Comparison of ENCODE assay signal across 10 cellular contexts in genomic region chr3:15102256-15102655, GRCh38. TPM values are rescaled to one million over a fixed set of nuclear protein-coding genes. Genes with fewer than 3 reads are reported as not detected.
A peak's percentile ranks its signal among the peaks of the same experiment; 100 is the strongest.
DNase-seq lines count a peak whose midpoint lies in the region; ATAC-seq and TF ChIP-seq lines count a peak whose summit lies in the region.
"Had no signal": no experiment of that assay in that cellular context is flagged by ENCODE, and none has a peak within 500 bp of the region (broad histone marks: within the 10 kb centered on the region; RNA-seq: fewer than 3 reads in every experiment).

No MANE protein-coding gene starts in this region.

- ATAC-seq in GM21786 (IDR thresholded peaks at IDR 0.05; ENCODE audit: unreplicated experiment) = no peak
- ATAC-seq in HG02981 (IDR thresholded peaks at IDR 0.05; ENCODE audit: unreplicated experiment) = no peak
- ATAC-seq: activated CD8-positive, alpha-beta T cell treated with anti-CD3 and anti-CD28 coated beads for 36 hours had no signal

- H3K4me1 Mint-ChIP-seq in brain = peaks cover 35% of the 10 kb centered on the region
- peaks cover 40% of the 10 kb centered on the region for H3K4me1 Mint-ChIP-seq in activated CD4-positive, alpha-beta T cell treated with anti-CD3 and anti-CD28 coated beads, Interleukin-2, amount 10 ng/mL, durations not matched to agents 7 days and 5 days

- no peak for TF ChIP-seq CTCF in brain (conservative IDR thresholded peaks at IDR 0.05)

- no peak overlapping the region for H3K4me3 ChIP-seq in GM23248

- CTCF ChIA-PET in activated CD4-positive, alpha-beta T cell treated with anti-CD3 and anti-CD28 coated beads, Interleukin-2, amount 10 ng/mL, durations not matched to agents 7 days and 5 days (lab: Charles Lee) = interaction anchor here (1.0 kb wide), 1 partner anchor 50 kb away, joined by 3 read pairs; no protein-coding TSS in a partner anchor

- peaks cover 29% of the 10 kb centered on the region for H3K27me3 Mint-ChIP-seq in brain
- peaks cover 4% of the 10 kb centered on the region for H3K27me3 Mint-ChIP-seq in activated CD4-positive, alpha-beta T cell treated with anti-CD3 and anti-CD28 coated beads, Interleukin-2, amount 10 ng/mL, durations not matched to agents 7 days and 5 days

- H3K9me3 ChIP-seq in GM23248 (ENCODE audit: low read depth) = no peaks in the 10 kb centered on the region

- no peaks in the 10 kb centered on the region for H3K9me2 ChIP-seq in GM23248 (ENCODE audit: insufficient read depth)

- in situ Hi-C loops in GM23248 (cut with MboI) = no loop called here

- no peak overlapping the region for H3K27ac ChIP-seq in GM23248

- peaks cover 17% of the 10 kb centered on the region for H3K79me2 ChIP-seq in GM23248 (ENCODE audit: insufficient read depth)

- H3K9ac ChIP-seq in GM23248 = no peak overlapping the region

- H3K4me1 ChIP-seq in GM23248 (ENCODE audit: insufficient read depth) = peaks cover 14% of the 10 kb centered on the region

- no peaks in the 10 kb centered on the region for H3K36me3 ChIP-seq in GM23248 (ENCODE audit: low read depth)

- H3K4me2 ChIP-seq in GM23248 (ENCODE audit: unreplicated experiment) = no peak overlapping the region

- 0 out of 2 replicates have a peak, but pooled peaks cover 3% of the 10 kb centered on the region for H3F3A ChIP-seq in GM23248 (ENCODE audit: insufficient read depth)

- no peaks in the 10 kb centered on the region for H3K27me3 ChIP-seq in GM23248 (replicated peaks; ENCODE audit: insufficient read depth)

- H3K27ac Mint-ChIP-seq in brain = peak overlapping the region in 3 of 5 experiments; percentile 22 to 82 (median 73)
- H3K27ac Mint-ChIP-seq in activated CD4-positive, alpha-beta T cell treated with anti-CD3 and anti-CD28 coated beads, Interleukin-2, amount 10 ng/mL, durations not matched to agents 7 days and 5 days = no peak overlapping the region
- H3K27ac Mint-ChIP-seq: activated CD8-positive, alpha-beta T cell treated with anti-CD3 and anti-CD28 coated beads for 36 hours had no signal

- no peak overlapping the region for H2AFZ ChIP-seq in GM23248

- peak; percentile 4 for DNase-seq in GM23248
- peak in 43 of 51 donors; percentile 6 to 88 (median 50) for DNase-seq in hypothalamus (lab: John Stamatoyannopoulos, UW)
- DNase-seq in putamen (ENCODE audit: low spot score) = peak; percentile 72
- no peak for DNase-seq in activated CD4-positive, alpha-beta T cell treated with anti-CD3 and anti-CD28 coated beads for 1 hour
- DNase-seq in activated CD4-positive, alpha-beta T cell treated with anti-CD3 and anti-CD28 coated beads, Interleukin-2, amount 10 ng/mL, durations not matched to agents 7 days and 5 days = no peak
- DNase-seq: activated CD8-positive, alpha-beta T cell treated with anti-CD3 and anti-CD28 coated beads for 36 hours; retina had no signal

- peaks cover 0 to 2% (median 0%) of the 10 kb centered on the region in 5 experiments for H3K9me3 Mint-ChIP-seq in brain
- no peaks in the 10 kb centered on the region for H3K9me3 Mint-ChIP-seq in activated CD4-positive, alpha-beta T cell treated with anti-CD3 and anti-CD28 coated beads, Interleukin-2, amount 10 ng/mL, durations not matched to agents 7 days and 5 days
- H3K9me3 Mint-ChIP-seq: activated CD8-positive, alpha-beta T cell treated with anti-CD3 and anti-CD28 coated beads for 36 hours had no signal

- no peaks in the 10 kb centered on the region for H4K20me1 ChIP-seq in GM23248 (ENCODE audit: insufficient read depth)

- WGBS in GM23248 (ENCODE audit: low coverage in 1 of 2, low lambda C conversion rate in 2 of 2, missing lambda C conversion rate in 2 of 2), 2 experiments = 44% methylated on average over 4 of the region's 4 CpGs

- peaks cover 3% of the 10 kb centered on the region for H3K36me3 Mint-ChIP-seq in brain
- H3K36me3 Mint-ChIP-seq in activated CD4-positive, alpha-beta T cell treated with anti-CD3 and anti-CD28 coated beads, Interleukin-2, amount 10 ng/mL, durations not matched to agents 7 days and 5 days (ENCODE audit: low read depth) = peaks cover 7% of the 10 kb centered on the region

- POLR2A ChIA-PET in activated CD4-positive, alpha-beta T cell treated with anti-CD3 and anti-CD28 coated beads, Interleukin-2, amount 10 ng/mL, durations not matched to agents 7 days and 5 days (lab: Charles Lee) = no interaction called here

- peak overlapping the region in 3 of 5 experiments; percentile 16 to 81 (median 50) for H3K4me3 Mint-ChIP-seq in brain
- H3K4me3 Mint-ChIP-seq in activated CD4-positive, alpha-beta T cell treated with anti-CD3 and anti-CD28 coated beads, Interleukin-2, amount 10 ng/mL, durations not matched to agents 7 days and 5 days = no peak overlapping the region
- H3K4me3 Mint-ChIP-seq: activated CD8-positive, alpha-beta T cell treated with anti-CD3 and anti-CD28 coated beads for 36 hours had no signal

RNA-seq across cellular contexts. Expression of gene RBSN, which starts 3.3 kb away (rescaled TPM):
- 23.9 and 35.0 TPM in 2 replicates for total RNA-seq in GM23248 (2014; rRNA removed; shearing (Covaris generic))
- 19.5 and 21.0 TPM in 2 replicates for polyA plus RNA-seq in GM23248 (2016; fragmentation: Nextera tagmentation; extraction: Ambion mirVana)
- 12.6 TPM for polyA plus RNA-seq in brain (ENCODE audit: insufficient read depth, low read depth, low replicate concordance)
- 10 to 100 TPM; 20.5 to 22.9 TPM for total RNA-seq in activated CD4-positive, alpha-beta T cell treated with anti-CD3 and anti-CD28 coated beads, Interleukin-2, amount 10 ng/mL, durations not matched to agents 7 days and 5 days

RNA-seq across cellular contexts. Expression of gene MRPS25, which starts 37.1 kb away (rescaled TPM):
- 7.0 and 27.2 TPM in 2 replicates for total RNA-seq in GM23248 (2014; rRNA removed; shearing (Covaris generic))
- polyA plus RNA-seq in GM23248 (2016; fragmentation: Nextera tagmentation; extraction: Ambion mirVana) (41.7 and 41.8 TPM in 2 replicates), brain (ENCODE audit: insufficient read depth, low read depth, low replicate concordance) (19.4 TPM)
- 10 to 100 TPM; 49.4 to 52.9 TPM for total RNA-seq in activated CD4-positive, alpha-beta T cell treated with anti-CD3 and anti-CD28 coated beads, Interleukin-2, amount 10 ng/mL, durations not matched to agents 7 days and 5 days

Comparison
In these comparisons a context has a peak if more than half of its experiments do, and no peak if none do; other contexts are left out.
1. DNase-seq: peak in GM23248 (single experiment), hypothalamus (43 of 51) and putamen (single experiment); none in activated CD4-positive, alpha-beta T cell treated with anti-CD3 and anti-CD28 coated beads for 1 hour (single experiment) and activated CD4-positive, alpha-beta T cell treated with anti-CD3 and anti-CD28 coated beads, Interleukin-2, amount 10 ng/mL, durations not matched to agents 7 days and 5 days (single experiment).